ENCODE assay signal across 15 cellular contexts in genomic region chr4:122687450-122688121, GRCh38. TPM values are rescaled to one million over a fixed set of nuclear protein-coding genes. Genes with fewer than 3 reads are reported as not detected.
DNase-seq lines count a peak whose midpoint lies in the region; ATAC-seq lines count a peak whose summit lies in the region.
"Had no signal": no experiment of that assay in that cellular context is flagged by ENCODE, and none has a peak within 500 bp of the region (broad histone marks: within the 10 kb centered on the region; RNA-seq: fewer than 3 reads in every experiment).

No MANE protein-coding gene starts in this region.

- H3K4me3 ChIP-seq in mesenchymal stem cell (ENCODE audit: insufficient read depth in 1 of 2, low read depth in 1 of 2, low read length in 2 of 2) = no peak overlapping the region

- no peak overlapping the region for H3K27ac ChIP-seq in mesenchymal stem cell (ENCODE audit: low read length, poor library complexity, severe bottlenecking)
- H3K27ac ChIP-seq: breast epithelium had no signal

- H4K8ac ChIP-seq in mesenchymal stem cell (ENCODE audit: low read length) = no peak overlapping the region

- H2BK12ac ChIP-seq in mesenchymal stem cell (ENCODE audit: low read length in 2 of 2) = no peak overlapping the region

- H3K4ac ChIP-seq in mesenchymal stem cell (ENCODE audit: low read depth in 1 of 2, low read length in 2 of 2) = no peak overlapping the region

- H2BK120ac ChIP-seq in mesenchymal stem cell (ENCODE audit: low read depth, low read length) = no peak overlapping the region

- H2BK5ac ChIP-seq in mesenchymal stem cell (ENCODE audit: low read depth, low read length, poor library complexity, severe bottlenecking) = no peak overlapping the region

- H3K18ac ChIP-seq in mesenchymal stem cell (ENCODE audit: low read depth in 1 of 2, low read length in 2 of 2) = no peak overlapping the region

- no peak overlapping the region for H2AK5ac ChIP-seq in mesenchymal stem cell (ENCODE audit: low read length, severe bottlenecking)

- no peak overlapping the region for H3K4me2 ChIP-seq in mesenchymal stem cell (ENCODE audit: low read length, poor library complexity, severe bottlenecking)

- H3K4me1 ChIP-seq in mesenchymal stem cell (ENCODE audit: control insufficient read depth, insufficient read depth, low read depth, low read length) = peaks cover 3% of the 10 kb centered on the region
- H3K4me1 ChIP-seq: breast epithelium had no signal

- WGBS in mesenchymal stem cell = 62% methylated on average over 3 of the region's 3 CpGs

- H3K27me3 Mint-ChIP-seq in T-helper 2 cell treated with Interferon-gamma antibody and Interleukin-4, amounts not matched to agents 5 μg/mL and 100 μg/mL, for 36 hours (ENCODE audit: low read depth) = peaks cover 3% of the 10 kb centered on the region

- no peak overlapping the region for H2BK15ac ChIP-seq in mesenchymal stem cell (ENCODE audit: low read depth, poor library complexity, severe bottlenecking)

- peak; percentile 44 for ATAC-seq in GM18519 (IDR thresholded peaks at IDR 0.05; ENCODE audit: low FRiP score, unreplicated experiment)
- peak; percentile 61 for ATAC-seq in HG02884 (IDR thresholded peaks at IDR 0.05; ENCODE audit: unreplicated experiment)
- ATAC-seq: PC-3 had no signal

- no peaks in the 10 kb centered on the region for H3K36me3 ChIP-seq in mesenchymal stem cell (ENCODE audit: control insufficient read depth in 1 of 2, insufficient read depth in 2 of 2, low read depth in 1 of 2, low read length in 2 of 2)
- H3K36me3 ChIP-seq: breast epithelium had no signal

- no peak overlapping the region for H3K23ac ChIP-seq in mesenchymal stem cell (ENCODE audit: low read length in 2 of 2)

- no peak overlapping the region for H3K14ac ChIP-seq in mesenchymal stem cell (ENCODE audit: low read length in 2 of 2)

- H3K79me1 ChIP-seq in mesenchymal stem cell (replicated peaks; ENCODE audit: low read length, poor library complexity, severe bottlenecking) = no peaks in the 10 kb centered on the region

- H3K9me3 ChIP-seq in mesenchymal stem cell (ENCODE audit: control insufficient read depth, low read length) = no peaks in the 10 kb centered on the region
- H3K9me3 ChIP-seq: breast epithelium had no signal

- H3K9me3 Mint-ChIP-seq in T-helper 2 cell treated with Interferon-gamma antibody and Interleukin-4, amounts not matched to agents 5 μg/mL and 100 μg/mL, for 36 hours = peaks cover 16% of the 10 kb centered on the region

- H3K27ac Mint-ChIP-seq in T-helper 2 cell treated with Interferon-gamma antibody and Interleukin-4, amounts not matched to agents 5 μg/mL and 100 μg/mL, for 36 hours = peak overlapping the region; percentile 67
- H3K27ac Mint-ChIP-seq: activated B cell treated with CpG ODN at 0.5 μM for 24 hours had no signal

- H3K4me1 Mint-ChIP-seq in T-helper 2 cell treated with Interferon-gamma antibody and Interleukin-4, amounts not matched to agents 5 μg/mL and 100 μg/mL, for 36 hours (ENCODE audit: low read depth) = peaks cover 46% of the 10 kb centered on the region
- H3K4me1 Mint-ChIP-seq: activated B cell treated with CpG ODN at 0.5 μM for 24 hours had no signal

- no peaks in the 10 kb centered on the region for H3K27me3 ChIP-seq in mesenchymal stem cell (ENCODE audit: control insufficient read depth in 1 of 2, insufficient read depth in 1 of 2, low read length in 2 of 2)
- H3K27me3 ChIP-seq: breast epithelium had no signal

- H2AFZ ChIP-seq in mesenchymal stem cell (ENCODE audit: low read depth, low read length) = no peak overlapping the region

- H3K36me3 Mint-ChIP-seq in T-helper 2 cell treated with Interferon-gamma antibody and Interleukin-4, amounts not matched to agents 5 μg/mL and 100 μg/mL, for 36 hours (ENCODE audit: low read depth) = peaks cover 3% of the 10 kb centered on the region

- H3K4me3 Mint-ChIP-seq in T-helper 2 cell treated with Interferon-gamma antibody and Interleukin-4, amounts not matched to agents 5 μg/mL and 100 μg/mL, for 36 hours = peak overlapping the region; percentile 67
- H3K4me3 Mint-ChIP-seq: activated B cell treated with CpG ODN at 0.5 μM for 24 hours had no signal

- no peak for DNase-seq in T-helper 2 cell treated with Interferon-gamma antibody and Interleukin-4, amounts not matched to agents 5 μg/mL and 100 μg/mL, for 36 hours (ENCODE audit: low spot score)
- DNase-seq in mesenchymal stem cell = peak; percentile 16
- no peak for DNase-seq in activated CD8-positive, alpha-beta memory T cell treated with anti-CD3 and anti-CD28 coated beads for 24 hours
- DNase-seq in NCI-H2107 treated with DMSO at 0.1 percent for 48 hours (lab: John Stamatoyannopoulos, UW; ENCODE audit: unreplicated experiment) = no peak
- no peak for DNase-seq in stimulated activated CD4-positive, alpha-beta T cell treated with anti-CD3 and anti-CD28 coated beads, Interleukin-1b, Interleukin-23, amount 100 ng/mL, for 48 hours
- no peak for DNase-seq in NCI-H1105 treated with DMSO at 0.1 percent for 48 hours (lab: John Stamatoyannopoulos, UW)
- DNase-seq: activated B cell treated with CpG ODN at 0.5 μM for 24 hours, DMS53, foreskin melanocyte, mesendoderm, NCI-H1092, PC-3 had no signal

- H4K91ac ChIP-seq in mesenchymal stem cell (ENCODE audit: low read length) = no peak overlapping the region

- no peak overlapping the region for H3K9ac ChIP-seq in mesenchymal stem cell (ENCODE audit: low read length)

RNA-seq across cellular contexts. Expression of gene BBS12, which starts 44.9 kb away (rescaled TPM):
- 3.6 TPM for polyA plus RNA-seq in mesenchymal stem cell (2013, experiment 1 of 2)
- polyA plus RNA-seq in mesenchymal stem cell (2013, experiment 2 of 2) = 3.7 TPM
